Comparison of ENCODE assay signal across 8 cellular contexts in genomic region chr13:48233097-48233885, GRCh38. TPM values are rescaled to one million over a fixed set of nuclear protein-coding genes. Genes with fewer than 3 reads are reported as not detected.
DNase-seq lines count a peak whose midpoint lies in the region; ATAC-seq, FAIRE-seq and TF ChIP-seq lines count a peak whose summit lies in the region.

ITM2B (plus strand) TSS chr13:48233206; CDS start chr13:48233361, 155 bp downstream.

- no peaks in the 10 kb centered on the region for H4K20me1 ChIP-seq in Karpas-422 (ENCODE audit: insufficient read depth, low read depth, low read length)

- peak in 8 of 9 donors; percentile 25 to 67 (median 53) for TF ChIP-seq CTCF in heart right ventricle (IDR thresholded peaks at IDR 0.05)

- peak within 1 kb of the TSS; percentile 86 for H2AFZ ChIP-seq in Karpas-422 (ENCODE audit: low read length)

- H3K9ac ChIP-seq in Karpas-422 (ENCODE audit: low read length) = peak within 1 kb of the TSS; percentile 92

- no peak for FAIRE-seq in urothelium cell line (lab: Jason Lieb, UNC)

- 0 to 1% (median 1%) methylated on average over 64 to 87 of the region's 87 CpGs for WGBS in adipose tissue, 3 donors
- 0 to 1% methylated on average over 80 to 83 of the region's 87 CpGs for WGBS in heart right ventricle, 2 donors

- H3K36me3 ChIP-seq in Karpas-422 (ENCODE audit: insufficient read depth, low read length) (no peaks in the 10 kb centered on the region), heart right ventricle (peaks cover 0 to 21% (median 0%) of the 10 kb centered on the region in 9 donors)

- H3K9me2 ChIP-seq in Karpas-422 (replicated peaks; ENCODE audit: insufficient read depth, low read length) = no peaks in the 10 kb centered on the region

- H3K4me1 ChIP-seq in Karpas-422 (ENCODE audit: low read length) (peaks cover 53% of the 10 kb centered on the region), heart right ventricle (peaks cover 0 to 55% (median 45%) of the 10 kb centered on the region in 9 donors)

- H3K4me3 ChIP-seq in Karpas-422 (ENCODE audit: low read length) (peak within 1 kb of the TSS; percentile 94), heart right ventricle (peak within 1 kb of the TSS; percentile 86 to 100 (median 97))

- H3K27me3 ChIP-seq in Karpas-422 (ENCODE audit: low read length) (no peaks in the 10 kb centered on the region), heart right ventricle (no peaks in the 10 kb centered on the region)

- no peaks in the 10 kb centered on the region for H3K9me3 ChIP-seq in Karpas-422 (ENCODE audit: low read length)
- no peaks in the 10 kb centered on the region for H3K9me3 ChIP-seq in heart right ventricle

- intact Hi-C loops in heart right ventricle (cut with DNase I) = loop anchor here in 8 of 10 donors (1.0 to 10.0 kb wide), 10 partner anchors 69 to 352 kb away; partner anchors contain the start of genes RB1 (in 6 of the 8) and MED4 (in 4 of the 8)
- intact Hi-C loops in posterior vena cava (cut with DNase I) = loop anchor here in 1 of 2 donors (5.0 to 10.0 kb wide), 2 partner anchors 72 to 106 kb away; partner anchors contain the start of gene RB1

- H3K79me2 ChIP-seq in Karpas-422 (ENCODE audit: low read length) = peaks cover 52% of the 10 kb centered on the region

- ATAC-seq in GM21717 (IDR thresholded peaks at IDR 0.05; ENCODE audit: unreplicated experiment) = peak; percentile 61
- peak; percentile 85 to 96 (median 93) for ATAC-seq in heart right ventricle

- H3K4me2 ChIP-seq in Karpas-422 (ENCODE audit: low read depth, low read length, poor library complexity, severe bottlenecking) = peak within 1 kb of the TSS; percentile 97

- H3K27ac ChIP-seq in Karpas-422 (ENCODE audit: low read length) (peak within 1 kb of the TSS; percentile 62), adipose tissue (ENCODE audit: low read depth, low read length) (peak within 1 kb of the TSS; percentile 95), heart right ventricle (peak within 1 kb of the TSS; percentile 98 to 100 (median 100))

- peak; percentile 73 for DNase-seq in EL
- DNase-seq in Karpas-422 = peak; percentile 87
- peak; percentile 15 to 68 for DNase-seq in SW 1271 (lab: John Stamatoyannopoulos, UW)
- peak; percentile 80 to 86 for DNase-seq in heart right ventricle
- DNase-seq in posterior vena cava (ENCODE audit: low spot score) = peak; percentile 95
- DNase-seq in urothelium cell line (ENCODE audit: low spot score) = peak; percentile 83

RNA-seq across cellular contexts. Expression of gene ITM2B, which starts in this region (rescaled TPM):
- total RNA-seq in Karpas-422 (2014; rRNA removed; shearing (Covaris generic); ENCODE audit: low replicate concordance) = 56.4 and 120 TPM in 2 replicates
- polyA plus RNA-seq in adipose tissue = 100 to 1,000 TPM; 154 to 538 (median 387) TPM
- total RNA-seq in heart right ventricle = 100 to 1,000 TPM; 434 to 636 (median 511) TPM
- 100 to 1,000 TPM; 272 to 343 TPM for polyA plus RNA-seq in heart right ventricle
- 100 to 1,000 TPM; 425 to 605 TPM for total RNA-seq in posterior vena cava

Comparison
In these comparisons a context has a peak if more than half of its experiments do, and no peak if none do; other contexts are left out.
1. Peak in every context shown above with its lines: DNase-seq, ATAC-seq, H3K4me3 ChIP-seq and H3K27ac ChIP-seq.
2. DNase-seq: peak in every context shown above with its lines; median percentile 95 in posterior vena cava; 87 in Karpas-422; 83 in heart right ventricle; 83 in urothelium cell line; 73 in EL; 42 in SW 1271.